ENCODE assay signal across 9 cellular contexts in genomic region chr17:45282683-45283644, GRCh38. TPM values are rescaled to one million over a fixed set of nuclear protein-coding genes. Genes with fewer than 3 reads are reported as not detected.
DNase-seq lines count a peak whose midpoint lies in the region; ATAC-seq and TF ChIP-seq lines count a peak whose summit lies in the region.
"Had no signal": no experiment of that assay in that cellular context is flagged by ENCODE, and none has a peak within 500 bp of the region (broad histone marks: within the 10 kb centered on the region; RNA-seq: fewer than 3 reads in every experiment).

No MANE protein-coding gene starts in this region.

- ATAC-seq in stimulated activated naive CD8-positive, alpha-beta T cell treated with anti-CD3 and anti-CD28 coated beads, Interleukin-15, Interleukin-2, amounts not matched to agents 100 U/mL and 50 U/mL, for 24 hours = peak; percentile 52
- ATAC-seq in sciatic nerve = no peak

- no peaks in the 10 kb centered on the region for H3K79me2 ChIP-seq in hepatocyte

- no peak overlapping the region for H2AFZ ChIP-seq in hepatocyte

- H3K36me3 ChIP-seq in hepatocyte (replicated peaks; ENCODE audit: insufficient read depth, low read depth) = no peaks in the 10 kb centered on the region

- no peaks in the 10 kb centered on the region for H3K27me3 Mint-ChIP-seq in activated CD4-positive, alpha-beta memory T cell treated with anti-CD3 and anti-CD28 coated beads for 36 hours

- POLR2A ChIA-PET in activated CD4-positive, alpha-beta memory T cell treated with anti-CD3 and anti-CD28 coated beads for 36 hours (lab: Charles Lee) = interaction anchor here (0.7 to 1.2 kb wide), 2 partner anchors 12 to 33 kb away, joined by 3 read pairs; no protein-coding TSS in a partner anchor

- no peaks in the 10 kb centered on the region for H4K20me1 ChIP-seq in hepatocyte (ENCODE audit: insufficient read depth, poor library complexity, severe bottlenecking)

- no peak overlapping the region for H3K4me3 Mint-ChIP-seq in activated CD4-positive, alpha-beta memory T cell treated with anti-CD3 and anti-CD28 coated beads for 36 hours

- H3K9me3 ChIP-seq in hepatocyte (ENCODE audit: low read depth) = no peaks in the 10 kb centered on the region

- peaks cover 7% of the 10 kb centered on the region for H3K4me1 Mint-ChIP-seq in activated CD4-positive, alpha-beta memory T cell treated with anti-CD3 and anti-CD28 coated beads for 36 hours (ENCODE audit: low read depth)

- peak; percentile 11 for DNase-seq in NCI-H1694 (lab: John Stamatoyannopoulos, UW)
- DNase-seq in NCI-H1694 treated with DMSO at 0.1 percent for 48 hours (lab: John Stamatoyannopoulos, UW) = no peak
- DNase-seq in activated CD4-positive, alpha-beta memory T cell treated with anti-CD3 and anti-CD28 coated beads for 36 hours = no peak
- peak; percentile 58 for DNase-seq in hepatocyte (ENCODE audit: low spot score)
- DNase-seq in stimulated activated naive CD8-positive, alpha-beta T cell treated with anti-CD3 and anti-CD28 coated beads, Interleukin-15, Interleukin-2, amounts not matched to agents 100 U/mL and 50 U/mL, for 24 hours = no peak
- no peak for DNase-seq in substantia nigra (lab: John Stamatoyannopoulos, UW)
- no peak for DNase-seq in sciatic nerve (ENCODE audit: low spot score)
- DNase-seq in activated CD4-positive, CD25-positive, alpha-beta regulatory T cell treated with anti-CD3 and anti-CD28 coated beads, Interleukin-2, amount 50 U/mL, for 72 hours = no peak
- DNase-seq: activated effector memory CD4-positive, alpha-beta T cell treated with Interleukin-2 at 50 U/mL for 16 hours had no signal

- peaks cover 6% of the 10 kb centered on the region for H3K4me1 ChIP-seq in hepatocyte (ENCODE audit: insufficient read depth)

- no peak overlapping the region for H3K4me2 ChIP-seq in hepatocyte

- H3K27ac ChIP-seq in hepatocyte (peak overlapping the region; percentile 37), substantia nigra (ENCODE audit: low read depth, low read length, poor library complexity, severe bottlenecking) (no peak overlapping the region)

- 85% methylated on average over 21 of the region's 21 CpGs for WGBS in hepatocyte (ENCODE audit: low lambda C conversion rate, missing lambda C conversion rate)

- no peak for TF ChIP-seq CTCF in hepatocyte (IDR thresholded peaks at IDR 0.05; ENCODE audit: poor library complexity)

- CTCF ChIA-PET in activated CD4-positive, alpha-beta memory T cell treated with anti-CD3 and anti-CD28 coated beads for 36 hours (lab: Charles Lee) = interaction anchor here (0.6 to 3.3 kb wide), 11 partner anchors 12 to 147 kb away, joined by 3 to 14 read pairs (median 4); partner anchors contain the start of genes ACBD4 and MAP3K14

- no peaks in the 10 kb centered on the region for H3K27me3 ChIP-seq in hepatocyte

- H3K9me3 Mint-ChIP-seq in activated CD4-positive, alpha-beta memory T cell treated with anti-CD3 and anti-CD28 coated beads for 36 hours = no peaks in the 10 kb centered on the region

- H3K4me3 ChIP-seq in hepatocyte = no peak overlapping the region

- intact Hi-C loops in activated CD4-positive, alpha-beta memory T cell treated with anti-CD3 and anti-CD28 coated beads for 36 hours (cut with micrococcal nuclease) = no loop called here
- intact Hi-C loops in sciatic nerve (cut with DNase I) = no loop called here

- no peaks in the 10 kb centered on the region for H3K9me2 ChIP-seq in hepatocyte (replicated peaks; ENCODE audit: insufficient read depth)

- H3K36me3 Mint-ChIP-seq in activated CD4-positive, alpha-beta memory T cell treated with anti-CD3 and anti-CD28 coated beads for 36 hours = peaks cover 41% of the 10 kb centered on the region

- peak overlapping the region; percentile 85 for H3K27ac Mint-ChIP-seq in activated CD4-positive, alpha-beta memory T cell treated with anti-CD3 and anti-CD28 coated beads for 36 hours

RNA-seq across cellular contexts. Expression of gene SPATA32, which starts 21.1 kb away (rescaled TPM):
- under 1 TPM in 1 of 2 experiments, not detected in 1; 0.12 TPM for total RNA-seq in activated CD4-positive, alpha-beta memory T cell treated with anti-CD3 and anti-CD28 coated beads for 36 hours
- total RNA-seq in hepatocyte (not detected in 2 replicates), sciatic nerve (not detected)
- 0.19 and 0.31 TPM in 2 replicates for polyA plus RNA-seq in hepatocyte

RNA-seq across cellular contexts. Expression of gene MAP3K14, which starts 33.9 kb away (rescaled TPM):
- 10 to 100 TPM; 62.9 to 65.0 TPM for total RNA-seq in activated CD4-positive, alpha-beta memory T cell treated with anti-CD3 and anti-CD28 coated beads for 36 hours
- total RNA-seq in hepatocyte = 2.3 and 3.0 TPM in 2 replicates
- 3.0 TPM in 2 replicates for polyA plus RNA-seq in hepatocyte
- total RNA-seq in sciatic nerve = 19.1 TPM

Comparison
In these comparisons a context has a peak if more than half of its experiments do, and no peak if none do; other contexts are left out.
1. DNase-seq: peak in NCI-H1694 (single experiment) and hepatocyte (single experiment); none in NCI-H1694 treated with DMSO at 0.1 percent for 48 hours (single experiment), activated CD4-positive, alpha-beta memory T cell treated with anti-CD3 and anti-CD28 coated beads for 36 hours (single experiment), stimulated activated naive CD8-positive, alpha-beta T cell treated with anti-CD3 and anti-CD28 coated beads, Interleukin-15, Interleukin-2, amounts not matched to agents 100 U/mL and 50 U/mL, for 24 hours (single experiment), substantia nigra (0 of 49), sciatic nerve (single experiment) and activated CD4-positive, CD25-positive, alpha-beta regulatory T cell treated with anti-CD3 and anti-CD28 coated beads, Interleukin-2, amount 50 U/mL, for 72 hours (single experiment).